ENCODE assay signal across 8 cellular contexts in the genomic region with DNA sequence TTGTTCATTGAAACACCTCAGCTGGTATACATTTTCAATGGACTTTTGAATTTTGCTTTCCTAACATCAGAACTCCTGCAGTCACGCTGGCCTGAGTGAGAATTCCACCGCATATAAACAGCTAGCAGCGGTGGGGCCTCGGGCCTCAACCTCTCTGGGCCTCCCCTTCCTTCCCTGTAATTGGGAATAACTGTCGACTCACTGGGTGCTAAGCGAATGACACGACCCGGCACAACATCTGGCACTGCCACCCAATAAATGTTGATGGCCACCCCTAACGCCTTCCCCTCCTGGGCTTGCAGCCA. TPM values are rescaled to one million over a fixed set of nuclear protein-coding genes. Genes with fewer than 3 reads are reported as not detected.
A peak's percentile ranks its signal among the peaks of the same experiment; 100 is the strongest.
DNase-seq lines count a peak whose midpoint lies in the region; ATAC-seq and TF ChIP-seq lines count a peak whose summit lies in the region.

No MANE protein-coding gene starts in this region.

- in situ Hi-C loops in G401 (cut with HindIII; ENCODE audit: low sequenced_read_pairs), result no loop called here

- H3K27me3 ChIP-seq in breast epithelium (no peaks in the 10 kb centered on the region), lung (ENCODE audit: control insufficient read depth, insufficient read depth) (no peaks in the 10 kb centered on the region), aorta (ENCODE audit: control insufficient read depth in 1 of 2, insufficient read depth in 2 of 2, low read length in 1 of 2) (no peaks in the 10 kb centered on the region)

- H3K4me1 ChIP-seq in breast epithelium (no peaks in the 10 kb centered on the region), lung (ENCODE audit: control insufficient read depth in 2 of 2, insufficient read depth in 2 of 2, low read length in 2 of 2) (peaks cover 0 to 4% of the 10 kb centered on the region in 2 donors), aorta (ENCODE audit: control insufficient read depth in 1 of 2, insufficient read depth in 2 of 2, low read length in 2 of 2) (no peaks in the 10 kb centered on the region)

- H3K9me3 ChIP-seq in breast epithelium (no peaks in the 10 kb centered on the region), lung (ENCODE audit: control insufficient read depth in 2 of 2, insufficient read depth in 1 of 2, low read length in 1 of 2) (no peaks in the 10 kb centered on the region), aorta (ENCODE audit: control insufficient read depth, low read length) (no peaks in the 10 kb centered on the region)

- no peak for DNase-seq in Right ventricle myocardium inferior (ENCODE audit: missing footprints)
- no peak for DNase-seq in cardiac septum (ENCODE audit: low spot score)
- no peak for DNase-seq in breast epithelium (ENCODE audit: low spot score in 2 of 2)
- no peak for DNase-seq in lung (ENCODE audit: low spot score)
- no peak for DNase-seq in aorta
- DNase-seq in G401 (ENCODE audit: low spot score), result no peak
- DNase-seq in DMS53 (lab: John Stamatoyannopoulos, UW), result no peak

- intact Hi-C loops in Right ventricle myocardium inferior (cut with DNase I), result no loop called here
- intact Hi-C loops in cardiac septum (cut with DNase I), result no loop called here
- intact Hi-C loops in breast epithelium (cut with DNase I; ENCODE audit: low total_unique reads), result no loop called here
- intact Hi-C loops in aorta (cut with DNase I), result loop anchor here in 1 of 2 donors (2.0 kb wide), 1 partner anchor 16 kb away; no protein-coding TSS in a partner anchor

- 5 to 9% methylated on average over 9 of the region's 9 CpGs for WGBS in lung, 2 donors
- WGBS in aorta, 2 donors, result 2 to 3% methylated on average over 9 of the region's 9 CpGs

- TF ChIP-seq POLR2A in breast epithelium (IDR thresholded peaks at IDR 0.05), result no peak

- ATAC-seq in Right ventricle myocardium inferior, result peak; percentile 1
- ATAC-seq in lung (ENCODE audit: insufficient read depth, low FRiP score), result no peak
- peak; percentile 3 for ATAC-seq in aorta (ENCODE audit: low FRiP score)
- no peak for ATAC-seq in HG02938 (IDR thresholded peaks at IDR 0.05; ENCODE audit: unreplicated experiment)

- H3K4me3 ChIP-seq in breast epithelium (peak overlapping the region; percentile 72 to 98 (median 96)), lung (peak overlapping the region; percentile 91), aorta (ENCODE audit: low read length in 2 of 2) (peak overlapping the region; percentile 54 to 66)

- H3K36me3 ChIP-seq in breast epithelium, result no peaks in the 10 kb centered on the region
- H3K36me3 ChIP-seq in lung (ENCODE audit: control insufficient read depth in 2 of 2, insufficient read depth in 2 of 2, low read length in 2 of 2), result peaks cover 1 to 10% of the 10 kb centered on the region in 2 donors
- no peaks in the 10 kb centered on the region for H3K36me3 ChIP-seq in aorta (ENCODE audit: control insufficient read depth in 1 of 2, insufficient read depth in 2 of 2, low read length in 1 of 2)

- peak overlapping the region; percentile 94 to 96 for H3K27ac ChIP-seq in breast epithelium
- H3K27ac ChIP-seq in lung (ENCODE audit: low read depth in 1 of 2, low read length in 1 of 2), result peak overlapping the region; percentile 89 to 99
- peak overlapping the region in 1 of 2 donors; percentile 64 for H3K27ac ChIP-seq in aorta (ENCODE audit: low read depth in 1 of 2, low read length in 2 of 2)

- no peak for TF ChIP-seq CTCF in breast epithelium (IDR thresholded peaks at IDR 0.05)
- TF ChIP-seq CTCF in lung (IDR thresholded peaks at IDR 0.05; ENCODE audit: control extremely low read depth, extremely low read depth), result no peak

RNA-seq across cellular contexts. Expression of a gene that starts 0.7 kb away (rescaled TPM):
- total RNA-seq in Right ventricle myocardium inferior (49.2 TPM), cardiac septum (46.6 TPM), breast epithelium (10 to 100 TPM; 29.8 to 42.7 (median 36.9) TPM), lung (10 to 100 TPM; 30.5 to 44.3 TPM), aorta (10 to 100 TPM; 25.6 to 31.8 TPM)
- polyA plus RNA-seq in lung (10 to 100 TPM; 28.2 to 35.1 TPM), aorta (10 to 100 TPM; 22.5 to 26.8 TPM)
- total RNA-seq in G401 (2014; rRNA removed; shearing (Covaris generic)), result 132 and 142 TPM in 2 replicates

RNA-seq across cellular contexts. Expression of a gene that starts 19.5 kb away (rescaled TPM):
- total RNA-seq in Right ventricle myocardium inferior, result 29.3 TPM
- 26.5 TPM for total RNA-seq in cardiac septum
- 100 to 1,000 TPM in 1 of 3 donors, 10 to 100 TPM in 2; 72.6 to 107 (median 73.7) TPM for total RNA-seq in breast epithelium
- total RNA-seq in lung, result 10 to 100 TPM; 42.0 to 76.8 TPM
- polyA plus RNA-seq in lung, result 10 to 100 TPM; 13.3 to 20.8 TPM
- 10 to 100 TPM; 37.9 to 45.9 TPM for total RNA-seq in aorta
- 10 to 100 TPM in 1 of 2 donors, 1 to 10 TPM in 1; 3.3 to 32.7 TPM for polyA plus RNA-seq in aorta
- 9.4 and 17.5 TPM in 2 replicates for total RNA-seq in G401 (2014; rRNA removed; shearing (Covaris generic))

Comparison
In these comparisons a context has a peak if more than half of its experiments do, and no peak if none do; other contexts are left out.
1. ATAC-seq: peak in Right ventricle myocardium inferior (single experiment) and aorta (single experiment); none in lung (single experiment) and HG02938 (single experiment).
2. Peak in every context shown above with its lines, with median percentiles within 50 percentile points of each other: H3K4me3 ChIP-seq.